1 cellular context compared by ENCODE assay signal in the genomic region with DNA sequence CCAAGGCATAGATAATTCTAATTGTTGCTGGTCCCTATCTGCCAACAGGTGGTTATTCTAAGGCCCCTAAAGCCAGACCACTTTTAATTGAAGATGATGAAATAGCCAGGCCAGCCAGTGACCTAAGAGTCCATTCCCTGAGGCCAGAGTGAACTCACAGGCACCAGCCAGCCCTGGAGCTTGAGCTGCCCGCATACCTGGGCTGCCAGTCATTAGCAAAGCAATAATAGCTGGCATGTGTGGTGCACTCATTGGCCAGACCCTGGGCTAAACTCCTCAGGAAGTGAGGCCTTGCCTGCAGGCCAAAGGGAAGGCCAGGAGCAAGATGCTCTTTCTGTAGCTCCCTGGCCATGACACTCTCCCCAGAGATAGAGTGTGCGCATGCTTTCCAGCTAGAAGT.
TF ChIP-seq lines count a peak whose summit lies in the region.

No MANE protein-coding gene starts in this region.

TF ChIP-seq in GM23338, 12 proteins besides CTCF, POLR2A, EP300 and RAD21 (continued from another document):
- TF ChIP-seq, protein P1, sequence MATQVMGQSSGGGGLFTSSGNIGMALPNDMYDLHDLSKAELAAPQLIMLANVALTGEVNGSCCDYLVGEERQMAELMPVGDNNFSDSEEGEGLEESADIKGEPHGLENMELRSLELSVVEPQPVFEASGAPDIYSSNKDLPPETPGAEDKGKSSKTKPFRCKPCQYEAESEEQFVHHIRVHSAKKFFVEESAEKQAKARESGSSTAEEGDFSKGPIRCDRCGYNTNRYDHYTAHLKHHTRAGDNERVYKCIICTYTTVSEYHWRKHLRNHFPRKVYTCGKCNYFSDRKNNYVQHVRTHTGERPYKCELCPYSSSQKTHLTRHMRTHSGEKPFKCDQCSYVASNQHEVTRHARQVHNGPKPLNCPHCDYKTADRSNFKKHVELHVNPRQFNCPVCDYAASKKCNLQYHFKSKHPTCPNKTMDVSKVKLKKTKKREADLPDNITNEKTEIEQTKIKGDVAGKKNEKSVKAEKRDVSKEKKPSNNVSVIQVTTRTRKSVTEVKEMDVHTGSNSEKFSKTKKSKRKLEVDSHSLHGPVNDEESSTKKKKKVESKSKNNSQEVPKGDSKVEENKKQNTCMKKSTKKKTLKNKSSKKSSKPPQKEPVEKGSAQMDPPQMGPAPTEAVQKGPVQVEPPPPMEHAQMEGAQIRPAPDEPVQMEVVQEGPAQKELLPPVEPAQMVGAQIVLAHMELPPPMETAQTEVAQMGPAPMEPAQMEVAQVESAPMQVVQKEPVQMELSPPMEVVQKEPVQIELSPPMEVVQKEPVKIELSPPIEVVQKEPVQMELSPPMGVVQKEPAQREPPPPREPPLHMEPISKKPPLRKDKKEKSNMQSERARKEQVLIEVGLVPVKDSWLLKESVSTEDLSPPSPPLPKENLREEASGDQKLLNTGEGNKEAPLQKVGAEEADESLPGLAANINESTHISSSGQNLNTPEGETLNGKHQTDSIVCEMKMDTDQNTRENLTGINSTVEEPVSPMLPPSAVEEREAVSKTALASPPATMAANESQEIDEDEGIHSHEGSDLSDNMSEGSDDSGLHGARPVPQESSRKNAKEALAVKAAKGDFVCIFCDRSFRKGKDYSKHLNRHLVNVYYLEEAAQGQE (IDR thresholded peaks at IDR 0.05; ENCODE audit: unreplicated experiment), result no peak
- no peak for TF ChIP-seq ZNF331 (CRISPR knock-in tag; IDR thresholded peaks at IDR 0.05; ENCODE audit: low read depth)
